In genomic region chr19:36749613-36750012, GRCh38 we compare ENCODE assay signal across 8 cellular contexts. TPM values are rescaled to one million over a fixed set of nuclear protein-coding genes. Genes with fewer than 3 reads are reported as not detected.
A peak's percentile ranks its signal among the peaks of the same experiment; 100 is the strongest.
DNase-seq lines count a peak whose midpoint lies in the region; ATAC-seq, FAIRE-seq and TF ChIP-seq lines count a peak whose summit lies in the region.
"Not testable (repeated sequence)": the region's sequence is repeated elsewhere in the genome, so short reads cannot be mapped to it uniquely, and the experiment has no call there.

No MANE protein-coding gene starts in this region.

- ATAC-seq in thoracic aorta (ENCODE audit: insufficient number of reproducible peaks, low FRiP score, low read depth) = not testable (repeated sequence)

- H2AFZ ChIP-seq in keratinocyte (ENCODE audit: control insufficient read depth, low read length); smooth muscle cell (ENCODE audit: low read depth): not testable (repeated sequence)

- not testable (repeated sequence) for TF ChIP-seq CTCF in endodermal cell (conservative IDR thresholded peaks at IDR 0.05); keratinocyte (optimal IDR thresholded peaks at IDR 0.05 in 1 of 3, IDR thresholded peaks at IDR 0.05 in 1 of 3, conservative IDR thresholded peaks at IDR 0.05 in 1 of 3; ENCODE audit: extremely low read depth in 1 of 3, insufficient read depth in 2 of 3, low read length in 3 of 3); smooth muscle cell (IDR thresholded peaks at IDR 0.05; ENCODE audit: borderline replicate concordance, insufficient read depth, poor library complexity, severe bottlenecking); thoracic aorta (IDR thresholded peaks at IDR 0.05)

- H3K27ac Mint-ChIP-seq in CD8-positive, alpha-beta memory T cell; endodermal cell: not testable (repeated sequence)
- peak overlapping the region; percentile 26 for H3K27ac Mint-ChIP-seq in activated naive CD4-positive, alpha-beta T cell treated with anti-CD3 and anti-CD28 coated beads for 36 hours

- H3F3A ChIP-seq in smooth muscle cell (ENCODE audit: low read depth) = not testable (repeated sequence)

- H3K4me1 Mint-ChIP-seq in CD8-positive, alpha-beta memory T cell; activated naive CD4-positive, alpha-beta T cell treated with anti-CD3 and anti-CD28 coated beads for 36 hours (ENCODE audit: low read depth); endodermal cell: not testable (repeated sequence)

- POLR2A ChIA-PET in CD8-positive, alpha-beta memory T cell (lab: Charles Lee) = not testable (repeated sequence)

- H3K27ac ChIP-seq in CD8-positive, alpha-beta memory T cell (ENCODE audit: low read depth, low read length); HUES48 (ENCODE audit: low read depth, low read length); endodermal cell (ENCODE audit: low read depth, low read length); keratinocyte (ENCODE audit: control insufficient read depth, insufficient read depth, low read length); muscle layer of duodenum (ENCODE audit: low read length); smooth muscle cell (ENCODE audit: low read depth); thoracic aorta: not testable (repeated sequence)

- H3K9me3 Mint-ChIP-seq in CD8-positive, alpha-beta memory T cell = peaks cover 50 to 97% (median 94%) of the 10 kb centered on the region in 5 donors
- H3K9me3 Mint-ChIP-seq in activated naive CD4-positive, alpha-beta T cell treated with anti-CD3 and anti-CD28 coated beads for 36 hours = peaks cover 73% of the 10 kb centered on the region
- H3K9me3 Mint-ChIP-seq in endodermal cell = peaks cover 98% of the 10 kb centered on the region

- peaks cover 45 to 83% (median 81%) of the 10 kb centered on the region in 3 donors for H3K36me3 Mint-ChIP-seq in CD8-positive, alpha-beta memory T cell
- H3K36me3 Mint-ChIP-seq in activated naive CD4-positive, alpha-beta T cell treated with anti-CD3 and anti-CD28 coated beads for 36 hours (ENCODE audit: low read depth) = peaks cover 88% of the 10 kb centered on the region
- H3K36me3 Mint-ChIP-seq in endodermal cell (ENCODE audit: low read depth) = peaks cover 98% of the 10 kb centered on the region

- WGBS in endodermal cell (ENCODE audit: insufficient coverage in 1 of 2, insufficient read length in 1 of 2), 2 experiments = 93 to 98% methylated on average over 3 to 8 of the region's 8 CpGs
- WGBS in smooth muscle cell (ENCODE audit: low lambda C conversion rate) = 97% methylated on average over 8 of the region's 8 CpGs

- peak; percentile 26 for FAIRE-seq in keratinocyte (lab: Jason Lieb, UNC)

- peak overlapping the region; percentile 30 for H3K4me3 ChIP-seq in CD8-positive, alpha-beta memory T cell (ENCODE audit: low read length)
- H3K4me3 ChIP-seq in HUES48 (ENCODE audit: low read depth, low read length) (peak overlapping the region; percentile 23; the same call in 1 of the 2 replicates), endodermal cell (ENCODE audit: low read length) (peak overlapping the region; percentile 69), muscle layer of duodenum (ENCODE audit: low read depth in 1 of 2, low read length in 2 of 2) (peak overlapping the region; percentile 5 to 51), smooth muscle cell (peak overlapping the region; percentile 13), thoracic aorta (peak overlapping the region; percentile 2)
- H3K4me3 ChIP-seq in keratinocyte (ENCODE audit: control insufficient read depth in 2 of 3, extremely low read depth in 1 of 3, insufficient read depth in 2 of 3, low read depth in 1 of 3, low read length in 3 of 3) = not testable (repeated sequence)

- not testable (repeated sequence) for H3K79me2 ChIP-seq in keratinocyte (ENCODE audit: control insufficient read depth, insufficient read depth, low read length); smooth muscle cell (ENCODE audit: low read depth)

- H3K9ac ChIP-seq in HUES48 (ENCODE audit: low read depth, low read length); endodermal cell (ENCODE audit: extremely low read depth, low read length, poor library complexity, severe bottlenecking); keratinocyte (ENCODE audit: control insufficient read depth, extremely low read depth, insufficient read depth, low read length); smooth muscle cell (ENCODE audit: low read depth): not testable (repeated sequence)

- H3K9me1 ChIP-seq in keratinocyte (ENCODE audit: control insufficient read depth, extremely low read depth, insufficient read depth, low read length) = not testable (repeated sequence)

- peaks cover 32% of the 10 kb centered on the region for H3K36me3 ChIP-seq in CD8-positive, alpha-beta memory T cell (ENCODE audit: insufficient read depth, low read length)
- H3K36me3 ChIP-seq in HUES48 (ENCODE audit: control insufficient read depth, insufficient read depth, low read length) (peaks cover 92% of the 10 kb centered on the region), endodermal cell (ENCODE audit: control insufficient read depth, insufficient read depth, low read length) (peaks cover 100% of the 10 kb centered on the region), keratinocyte (ENCODE audit: control insufficient read depth in 2 of 2, extremely low read depth in 1 of 2, insufficient read depth in 2 of 2, low read length in 2 of 2) (peaks cover 2 to 15% of the 10 kb centered on the region in 2 experiments), muscle layer of duodenum (ENCODE audit: control insufficient read depth in 1 of 2, insufficient read depth in 2 of 2, low read length in 2 of 2) (peaks cover 19 to 98% of the 10 kb centered on the region in 2 donors), smooth muscle cell (ENCODE audit: low read depth) (peaks cover 91% of the 10 kb centered on the region), thoracic aorta (peaks cover 71% of the 10 kb centered on the region)

- CTCF ChIA-PET in CD8-positive, alpha-beta memory T cell (lab: Charles Lee); activated naive CD4-positive, alpha-beta T cell treated with anti-CD3 and anti-CD28 coated beads for 36 hours (lab: Charles Lee): not testable (repeated sequence)

- H3K9me3 ChIP-seq in CD8-positive, alpha-beta memory T cell (ENCODE audit: low read length) = peaks cover 69% of the 10 kb centered on the region
- H3K9me3 ChIP-seq in HUES48 (ENCODE audit: control insufficient read depth, insufficient read depth, low read length) (peaks cover 97% of the 10 kb centered on the region), endodermal cell (ENCODE audit: control insufficient read depth, low read length) (peaks cover 100% of the 10 kb centered on the region), keratinocyte (ENCODE audit: control insufficient read depth, low read depth, low read length) (peaks cover 37% of the 10 kb centered on the region), muscle layer of duodenum (ENCODE audit: control insufficient read depth in 1 of 2, low read length in 2 of 2) (peaks cover 68 to 93% of the 10 kb centered on the region in 2 donors), smooth muscle cell (replicated peaks; ENCODE audit: low read depth) (peaks cover 87% of the 10 kb centered on the region), thoracic aorta (peaks cover 99% of the 10 kb centered on the region)

- H3K4me3 Mint-ChIP-seq in CD8-positive, alpha-beta memory T cell; activated naive CD4-positive, alpha-beta T cell treated with anti-CD3 and anti-CD28 coated beads for 36 hours; endodermal cell: not testable (repeated sequence)

- dilution Hi-C loops in keratinocyte (cut with MboI; ENCODE audit: extremely low pct_ligation_motif_present, low sequenced_read_pairs) = not testable (repeated sequence)

- intact Hi-C loops in activated naive CD4-positive, alpha-beta T cell treated with anti-CD3 and anti-CD28 coated beads for 36 hours (cut with micrococcal nuclease) = not testable (repeated sequence)

- H3K4me1 ChIP-seq in CD8-positive, alpha-beta memory T cell (ENCODE audit: insufficient read depth, low read length); HUES48 (ENCODE audit: control insufficient read depth, insufficient read depth, low read length); endodermal cell (ENCODE audit: control insufficient read depth, insufficient read depth, low read length); keratinocyte (ENCODE audit: control insufficient read depth, extremely low read depth, insufficient read depth, low read length); muscle layer of duodenum (ENCODE audit: control insufficient read depth in 1 of 2, insufficient read depth in 2 of 2, low read length in 2 of 2); smooth muscle cell (ENCODE audit: low read depth); thoracic aorta (ENCODE audit: control insufficient read depth in 1 of 2, low read depth in 2 of 2): not testable (repeated sequence)

- not testable (repeated sequence) for H3K27me3 Mint-ChIP-seq in CD8-positive, alpha-beta memory T cell; activated naive CD4-positive, alpha-beta T cell treated with anti-CD3 and anti-CD28 coated beads for 36 hours (ENCODE audit: low read depth); endodermal cell (ENCODE audit: insufficient read depth)

- not testable (repeated sequence) for DNase-seq in CD8-positive, alpha-beta memory T cell; activated naive CD4-positive, alpha-beta T cell treated with anti-CD3 and anti-CD28 coated beads for 36 hours; endodermal cell; keratinocyte (ENCODE audit: low read depth, low spot score); smooth muscle cell (lab: John Stamatoyannopoulos, UW; ENCODE audit: unreplicated experiment); thoracic aorta (ENCODE audit: low spot score)

- not testable (repeated sequence) for H3K4me2 ChIP-seq in keratinocyte (ENCODE audit: control insufficient read depth, extremely low read depth, insufficient read depth, low read depth, low read length); smooth muscle cell

- not testable (repeated sequence) for H3K27me3 ChIP-seq in CD8-positive, alpha-beta memory T cell (ENCODE audit: insufficient read depth, low read length, poor library complexity, severe bottlenecking); HUES48 (ENCODE audit: control insufficient read depth, insufficient read depth, low read length); endodermal cell (ENCODE audit: control insufficient read depth, insufficient read depth, low read length, poor library complexity, severe bottlenecking); keratinocyte (ENCODE audit: control insufficient read depth, extremely low read depth, insufficient read depth, low read length); muscle layer of duodenum (ENCODE audit: low read depth, low read length); smooth muscle cell (ENCODE audit: low read depth); thoracic aorta (replicated peaks; ENCODE audit: insufficient read depth)

- H4K20me1 ChIP-seq in keratinocyte (ENCODE audit: control insufficient read depth, extremely low read depth, insufficient read depth, low read length); smooth muscle cell (ENCODE audit: low read depth): not testable (repeated sequence)

RNA-seq across cellular contexts. Expression of gene ZNF850, which starts 23.0 kb away (rescaled TPM):
- 1 to 10 TPM; 6.1 to 6.9 TPM for total RNA-seq in CD8-positive, alpha-beta memory T cell
- 0.76 TPM for polyA plus RNA-seq in CD8-positive, alpha-beta memory T cell
- total RNA-seq in activated naive CD4-positive, alpha-beta T cell treated with anti-CD3 and anti-CD28 coated beads for 36 hours = 10 to 100 TPM; 11.2 to 11.3 TPM
- total RNA-seq in endodermal cell (10 to 100 TPM; 28.1 to 30.7 TPM), smooth muscle cell (2.8 and 10.1 TPM in 2 replicates), thoracic aorta (10 to 100 TPM in 1 of 2 donors, 1 to 10 TPM in 1; 2.4 to 13.2 TPM)
- polyA plus RNA-seq in endodermal cell (2013, experiment 1 of 2) = 3.2 TPM
- polyA plus RNA-seq in endodermal cell (2013, experiment 2 of 2) = 4.3 TPM
- polyA plus RNA-seq in keratinocyte (1.4 to 1.9 TPM (median 1.4 TPM) in 3 replicates), smooth muscle cell (0.78 and 0.99 TPM in 2 replicates)
- polyA plus RNA-seq in keratinocyte (2011; ENCODE audit: low read depth) = 0.27 TPM
- polyA plus RNA-seq in keratinocyte (2011; cell fraction: cytosol; rRNA removed) = 0.66 and 0.83 TPM in 2 replicates
- polyA plus RNA-seq in keratinocyte (2011; cell fraction: nucleus; rRNA removed) = 2.2 and 2.7 TPM in 2 replicates
- 0.45 and 0.63 TPM in 2 replicates for polyA plus RNA-seq in keratinocyte (2012; ENCODE audit: low replicate concordance)
- 0.59 to 4.2 TPM (median 2.7 TPM) in 3 replicates for polyA minus RNA-seq in keratinocyte
- 0.96 TPM for polyA minus RNA-seq in keratinocyte (2011; cell fraction: cytosol; rRNA and poly(A)+ RNA removed)
- 4.9 and 6.7 TPM in 2 replicates for polyA minus RNA-seq in keratinocyte (2011; cell fraction: nucleus; rRNA and poly(A)+ RNA removed)
